In the genomic region with DNA sequence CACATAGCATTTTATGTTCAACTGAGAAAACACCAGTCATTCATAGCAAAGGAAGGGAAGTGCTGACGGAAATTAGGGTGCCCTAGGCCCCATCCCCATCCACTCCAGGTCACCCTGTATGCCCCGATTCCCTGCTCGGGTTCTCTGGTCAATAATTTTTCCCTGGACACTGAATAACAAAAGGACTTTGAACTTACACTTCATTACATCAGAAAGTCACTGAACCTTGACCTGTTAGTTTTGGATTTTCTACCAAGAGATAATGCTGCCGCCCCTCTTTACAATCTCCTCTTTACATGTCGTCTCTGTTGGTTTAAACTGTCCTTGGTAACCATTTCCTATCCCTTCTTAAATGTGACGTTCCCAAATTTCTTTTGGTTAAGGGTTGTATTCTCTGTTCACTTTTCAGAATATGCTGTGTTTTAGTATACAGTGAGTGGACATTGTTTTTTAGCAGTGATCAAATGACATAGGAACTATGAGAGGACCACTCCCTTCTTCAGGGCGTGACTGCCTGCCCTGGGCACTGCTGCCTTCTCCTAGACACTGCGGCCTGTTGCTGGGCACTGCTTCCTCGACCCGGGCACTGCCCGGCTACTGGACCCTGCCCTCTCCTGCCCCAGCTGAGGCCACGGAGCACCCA, we compare ENCODE assay signal across 1 cellular context.
TF ChIP-seq lines count a peak whose summit lies in the region.

No MANE protein-coding gene starts in this region.

TF ChIP-seq in HepG2, 621 proteins besides CTCF, POLR2A, EP300 and RAD21 (continued from another document and continues in another):
- TF ChIP-seq ZNF687 (CRISPR knock-in tag; IDR thresholded peaks at IDR 0.05): peak; percentile 92
- TF ChIP-seq TIGD3 (CRISPR knock-in tag; IDR thresholded peaks at IDR 0.05; ENCODE audit: borderline replicate concordance): no peak
- TF ChIP-seq, protein P1, sequence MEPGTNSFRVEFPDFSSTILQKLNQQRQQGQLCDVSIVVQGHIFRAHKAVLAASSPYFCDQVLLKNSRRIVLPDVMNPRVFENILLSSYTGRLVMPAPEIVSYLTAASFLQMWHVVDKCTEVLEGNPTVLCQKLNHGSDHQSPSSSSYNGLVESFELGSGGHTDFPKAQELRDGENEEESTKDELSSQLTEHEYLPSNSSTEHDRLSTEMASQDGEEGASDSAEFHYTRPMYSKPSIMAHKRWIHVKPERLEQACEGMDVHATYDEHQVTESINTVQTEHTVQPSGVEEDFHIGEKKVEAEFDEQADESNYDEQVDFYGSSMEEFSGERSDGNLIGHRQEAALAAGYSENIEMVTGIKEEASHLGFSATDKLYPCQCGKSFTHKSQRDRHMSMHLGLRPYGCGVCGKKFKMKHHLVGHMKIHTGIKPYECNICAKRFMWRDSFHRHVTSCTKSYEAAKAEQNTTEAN (CRISPR knock-in tag; conservative IDR thresholded peaks at IDR 0.05): peak; percentile 90
- TF ChIP-seq, protein P2, sequence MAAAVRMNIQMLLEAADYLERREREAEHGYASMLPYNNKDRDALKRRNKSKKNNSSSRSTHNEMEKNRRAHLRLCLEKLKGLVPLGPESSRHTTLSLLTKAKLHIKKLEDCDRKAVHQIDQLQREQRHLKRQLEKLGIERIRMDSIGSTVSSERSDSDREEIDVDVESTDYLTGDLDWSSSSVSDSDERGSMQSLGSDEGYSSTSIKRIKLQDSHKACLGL (CRISPR knock-in tag; IDR thresholded peaks at IDR 0.05): no peak
- TF ChIP-seq ZNF556 (CRISPR knock-in tag; IDR thresholded peaks at IDR 0.05; ENCODE audit: borderline replicate concordance): peak; percentile 54; the same call in 1 of the 2 replicates
- TF ChIP-seq, protein P3, sequence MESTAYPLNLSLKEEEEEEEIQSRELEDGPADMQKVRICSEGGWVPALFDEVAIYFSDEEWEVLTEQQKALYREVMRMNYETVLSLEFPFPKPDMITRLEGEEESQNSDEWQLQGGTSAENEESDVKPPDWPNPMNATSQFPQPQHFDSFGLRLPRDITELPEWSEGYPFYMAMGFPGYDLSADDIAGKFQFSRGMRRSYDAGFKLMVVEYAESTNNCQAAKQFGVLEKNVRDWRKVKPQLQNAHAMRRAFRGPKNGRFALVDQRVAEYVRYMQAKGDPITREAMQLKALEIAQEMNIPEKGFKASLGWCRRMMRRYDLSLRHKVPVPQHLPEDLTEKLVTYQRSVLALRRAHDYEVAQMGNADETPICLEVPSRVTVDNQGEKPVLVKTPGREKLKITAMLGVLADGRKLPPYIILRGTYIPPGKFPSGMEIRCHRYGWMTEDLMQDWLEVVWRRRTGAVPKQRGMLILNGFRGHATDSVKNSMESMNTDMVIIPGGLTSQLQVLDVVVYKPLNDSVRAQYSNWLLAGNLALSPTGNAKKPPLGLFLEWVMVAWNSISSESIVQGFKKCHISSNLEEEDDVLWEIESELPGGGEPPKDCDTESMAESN (CRISPR knock-in tag; conservative IDR thresholded peaks at IDR 0.05): no peak; the same call in 1 of the 2 replicates
- TF ChIP-seq SALL2 (CRISPR knock-in tag; IDR thresholded peaks at IDR 0.05): peak; percentile 42; the same call in 1 of the 2 replicates
- 0 out of 2 replicates have a peak, but pooled peaks have one; percentile 56 for TF ChIP-seq ZNF567 (CRISPR knock-in tag; IDR thresholded peaks at IDR 0.05; ENCODE audit: borderline replicate concordance)
- peak; percentile 93 for TF ChIP-seq ERF (CRISPR knock-in tag; IDR thresholded peaks at IDR 0.05)
- peak; percentile 96 for TF ChIP-seq HIC2 (CRISPR knock-in tag; IDR thresholded peaks at IDR 0.05; ENCODE audit: low read depth)
- TF ChIP-seq ZBTB21 (CRISPR knock-in tag; IDR thresholded peaks at IDR 0.05): peak; percentile 69; the same call in 1 of the 2 replicates
- TF ChIP-seq RAD51 (IDR thresholded peaks at IDR 0.05; ENCODE audit: borderline replicate concordance): no peak
- TF ChIP-seq CEBPB (IDR thresholded peaks at IDR 0.05; ENCODE audit: borderline replicate concordance, low read depth, low read length): peak; percentile 15; the same call in 1 of the 2 replicates
- no peak for TF ChIP-seq ZNF550 (CRISPR knock-in tag; IDR thresholded peaks at IDR 0.05; ENCODE audit: borderline replicate concordance)
- peak; percentile 92 for TF ChIP-seq SALL1 (CRISPR knock-in tag; IDR thresholded peaks at IDR 0.05)
- no peak for TF ChIP-seq PCBP1 (IDR thresholded peaks at IDR 0.05; ENCODE audit: borderline replicate concordance, low read depth, low read length)
- TF ChIP-seq, protein P4, sequence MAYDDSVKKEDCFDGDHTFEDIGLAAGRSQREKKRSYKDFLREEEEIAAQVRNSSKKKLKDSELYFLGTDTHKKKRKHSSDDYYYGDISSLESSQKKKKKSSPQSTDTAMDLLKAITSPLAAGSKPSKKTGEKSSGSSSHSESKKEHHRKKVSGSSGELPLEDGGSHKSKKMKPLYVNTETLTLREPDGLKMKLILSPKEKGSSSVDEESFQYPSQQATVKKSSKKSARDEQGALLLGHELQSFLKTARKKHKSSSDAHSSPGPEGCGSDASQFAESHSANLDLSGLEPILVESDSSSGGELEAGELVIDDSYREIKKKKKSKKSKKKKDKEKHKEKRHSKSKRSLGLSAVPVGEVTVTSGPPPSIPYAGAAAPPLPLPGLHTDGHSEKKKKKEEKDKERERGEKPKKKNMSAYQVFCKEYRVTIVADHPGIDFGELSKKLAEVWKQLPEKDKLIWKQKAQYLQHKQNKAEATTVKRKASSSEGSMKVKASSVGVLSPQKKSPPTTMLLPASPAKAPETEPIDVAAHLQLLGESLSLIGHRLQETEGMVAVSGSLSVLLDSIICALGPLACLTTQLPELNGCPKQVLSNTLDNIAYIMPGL (CRISPR knock-in tag; IDR thresholded peaks at IDR 0.05; ENCODE audit: borderline replicate concordance in 1 of 2, low read depth in 1 of 2): peak in 1 of 2 experiments; percentile 44; a peak in 1 of 4 replicates
- TF ChIP-seq SP5 (CRISPR knock-in tag; IDR thresholded peaks at IDR 0.05; ENCODE audit: borderline replicate concordance, low read depth): peak; percentile 13; the same call in 1 of the 2 replicates
- no peak for TF ChIP-seq ZFAT (CRISPR knock-in tag; conservative IDR thresholded peaks at IDR 0.05)
- TF ChIP-seq MIER3 (CRISPR knock-in tag; IDR thresholded peaks at IDR 0.05; ENCODE audit: borderline replicate concordance): peak; percentile 69; the same call in 1 of the 2 replicates
- no peak for TF ChIP-seq ZNF615 (CRISPR knock-in tag; IDR thresholded peaks at IDR 0.05; ENCODE audit: borderline replicate concordance)
- peak; percentile 56; the same call in 1 of the 2 replicates for TF ChIP-seq ATF7 (IDR thresholded peaks at IDR 0.05)
- no peak; the same call in 1 of the 2 replicates for TF ChIP-seq ATF7 (CRISPR knock-in tag; IDR thresholded peaks at IDR 0.05)
- TF ChIP-seq ZNF432 (CRISPR knock-in tag; IDR thresholded peaks at IDR 0.05; ENCODE audit: borderline replicate concordance): no peak
- 0 out of 2 replicates have a peak, but pooled peaks have one; percentile 20 for TF ChIP-seq ZNF335 (CRISPR knock-in tag; IDR thresholded peaks at IDR 0.05)
- no peak for TF ChIP-seq ZFP82 (CRISPR knock-in tag; IDR thresholded peaks at IDR 0.05; ENCODE audit: borderline replicate concordance)
- TF ChIP-seq, protein P5, sequence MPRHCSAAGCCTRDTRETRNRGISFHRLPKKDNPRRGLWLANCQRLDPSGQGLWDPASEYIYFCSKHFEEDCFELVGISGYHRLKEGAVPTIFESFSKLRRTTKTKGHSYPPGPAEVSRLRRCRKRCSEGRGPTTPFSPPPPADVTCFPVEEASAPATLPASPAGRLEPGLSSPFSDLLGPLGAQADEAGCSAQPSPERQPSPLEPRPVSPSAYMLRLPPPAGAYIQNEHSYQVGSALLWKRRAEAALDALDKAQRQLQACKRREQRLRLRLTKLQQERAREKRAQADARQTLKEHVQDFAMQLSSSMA (CRISPR knock-in tag; IDR thresholded peaks at IDR 0.05): peak; percentile 75; the same call in 1 of the 2 replicates
- peak; percentile 86 for TF ChIP-seq RBFOX2 (IDR thresholded peaks at IDR 0.05; ENCODE audit: low read depth, low read length)
- TF ChIP-seq GATAD1 (CRISPR knock-in tag; IDR thresholded peaks at IDR 0.05): peak; percentile 58; the same call in 1 of the 2 replicates
- TF ChIP-seq PRDM10 (CRISPR knock-in tag; IDR thresholded peaks at IDR 0.05; ENCODE audit: low read depth): no peak
- no peak for TF ChIP-seq NONO (IDR thresholded peaks at IDR 0.05)
- TF ChIP-seq NONO (CRISPR knock-in tag; conservative IDR thresholded peaks at IDR 0.05): peak; percentile 86
- TF ChIP-seq JUNB (CRISPR knock-in tag; IDR thresholded peaks at IDR 0.05; ENCODE audit: borderline replicate concordance): peak; percentile 52; the same call in 1 of the 2 replicates
- no peak for TF ChIP-seq MTF1 (CRISPR knock-in tag; IDR thresholded peaks at IDR 0.05)
